In the genomic region with DNA sequence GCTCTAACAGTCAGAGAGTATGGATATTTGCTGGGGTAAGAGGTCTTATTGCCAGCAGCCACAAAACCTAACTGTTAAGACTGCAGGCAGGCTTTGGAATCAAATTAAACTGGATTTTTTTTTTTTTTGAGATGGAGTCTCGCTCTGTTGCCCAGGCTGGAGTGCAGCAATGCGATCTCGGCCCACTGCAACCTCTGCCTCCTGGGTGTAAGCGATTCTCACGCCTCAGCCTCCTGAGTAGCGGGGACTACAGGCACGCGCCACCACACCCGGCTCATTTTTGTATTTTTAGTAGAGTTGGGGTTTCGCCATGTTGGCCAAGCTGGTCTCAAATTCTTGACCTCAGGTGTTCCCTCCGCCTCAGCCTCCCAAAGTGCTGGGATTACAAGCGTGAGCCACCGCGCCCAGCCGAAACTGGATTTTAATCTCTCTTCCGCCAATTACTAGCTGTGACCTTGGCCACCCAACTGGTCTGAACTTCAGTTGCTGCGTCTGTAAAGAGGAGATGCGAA, we compare ENCODE assay signal across 8 cellular contexts. TPM values are rescaled to one million over a fixed set of nuclear protein-coding genes. Genes with fewer than 3 reads are reported as not detected.
DNase-seq lines count a peak whose midpoint lies in the region; ATAC-seq and TF ChIP-seq lines count a peak whose summit lies in the region.

No MANE protein-coding gene starts in this region.

- peaks cover 0 to 17% of the 10 kb centered on the region in 2 donors for H3K4me1 ChIP-seq in right atrium auricular region
- peaks cover 6 to 12% of the 10 kb centered on the region in 2 donors for H3K4me1 ChIP-seq in breast epithelium
- peaks cover 17% of the 10 kb centered on the region for H3K4me1 ChIP-seq in mucosa of descending colon (ENCODE audit: low read depth)

- H3K27ac ChIP-seq in right atrium auricular region, result peak overlapping the region in 1 of 2 donors; percentile 75
- H3K27ac ChIP-seq in breast epithelium, result peak overlapping the region; percentile 84 to 86

- POLR2A ChIA-PET in HEK293T (lab: Yijun Ruan, JAX), result interaction anchor here (1.0 to 2.6 kb wide), 11 partner anchors 8 to 181 kb away, joined by 3 to 57 read pairs (median 9); a partner anchor contains a TSS

- H3K4me3 ChIP-seq in right atrium auricular region, result peak overlapping the region; percentile 68 to 85
- peak overlapping the region; percentile 67 to 91 (median 88) for H3K4me3 ChIP-seq in breast epithelium
- no peak overlapping the region for H3K4me3 ChIP-seq in mucosa of descending colon

- no peak for TF ChIP-seq CTCF in right atrium auricular region (IDR thresholded peaks at IDR 0.05)
- TF ChIP-seq CTCF in breast epithelium (IDR thresholded peaks at IDR 0.05), result no peak
- no peak for TF ChIP-seq CTCF in mucosa of descending colon (IDR thresholded peaks at IDR 0.05)

- ATAC-seq in Right ventricle myocardium superior (ENCODE audit: poor library complexity), result no peak
- peak; percentile 7 for ATAC-seq in mucosa of descending colon
- ATAC-seq in HG03432 (IDR thresholded peaks at IDR 0.05; ENCODE audit: unreplicated experiment), result no peak

- TF ChIP-seq POLR2A in breast epithelium (IDR thresholded peaks at IDR 0.05), result no peak

- H3K9me3 ChIP-seq in right atrium auricular region, result no peaks in the 10 kb centered on the region
- no peaks in the 10 kb centered on the region for H3K9me3 ChIP-seq in breast epithelium
- no peaks in the 10 kb centered on the region for H3K9me3 ChIP-seq in mucosa of descending colon

- H3K36me3 ChIP-seq in right atrium auricular region, result peaks cover 32% of the 10 kb centered on the region
- H3K36me3 ChIP-seq in breast epithelium, result peaks cover 9% of the 10 kb centered on the region
- H3K36me3 ChIP-seq in mucosa of descending colon (ENCODE audit: low read depth), result peaks cover 12% of the 10 kb centered on the region

- CTCF ChIA-PET in HEK293T (lab: Yijun Ruan, JAX), result no interaction called here

- DNase-seq in right atrium auricular region (ENCODE audit: low spot score), result no peak
- no peak for DNase-seq in Right ventricle myocardium superior
- DNase-seq in breast epithelium (ENCODE audit: low spot score in 2 of 2), result no peak
- peak in 1 of 3 donors; percentile 34 for DNase-seq in mucosa of descending colon
- DNase-seq in HEK293T (ENCODE audit: extremely low spot score), result no peak
- DNase-seq in NCI-H748 treated with DMSO at 0.1 percent for 48 hours (lab: John Stamatoyannopoulos, UW), result no peak
- DNase-seq in stimulated activated CD4-positive, alpha-beta T cell treated with anti-CD3 and anti-CD28 coated beads, Interleukin-2, amount 100 ng/mL, for 48 hours, result no peak

- no peaks in the 10 kb centered on the region for H3K27me3 ChIP-seq in right atrium auricular region
- H3K27me3 ChIP-seq in breast epithelium, result no peaks in the 10 kb centered on the region

- intact Hi-C loops in Right ventricle myocardium superior (cut with DNase I), result no loop called here
- intact Hi-C loops in breast epithelium (cut with DNase I; ENCODE audit: low total_unique reads), result no loop called here
- intact Hi-C loops in mucosa of descending colon (cut with DNase I, micrococcal nuclease), result no loop called here

TF ChIP-seq in HEK293T, 16 proteins besides CTCF, POLR2A, EP300 and RAD21:
- TF ChIP-seq ELF4 (IDR thresholded peaks at IDR 0.05), result no peak
- no peak for TF ChIP-seq FOXA1 (IDR thresholded peaks at IDR 0.05)
- no peak for TF ChIP-seq LEF1 (IDR thresholded peaks at IDR 0.05; ENCODE audit: borderline replicate concordance)
- no peak for TF ChIP-seq SP1 (IDR thresholded peaks at IDR 0.05)
- no peak for TF ChIP-seq TARDBP (IDR thresholded peaks at IDR 0.05)
- TF ChIP-seq, protein P1, sequence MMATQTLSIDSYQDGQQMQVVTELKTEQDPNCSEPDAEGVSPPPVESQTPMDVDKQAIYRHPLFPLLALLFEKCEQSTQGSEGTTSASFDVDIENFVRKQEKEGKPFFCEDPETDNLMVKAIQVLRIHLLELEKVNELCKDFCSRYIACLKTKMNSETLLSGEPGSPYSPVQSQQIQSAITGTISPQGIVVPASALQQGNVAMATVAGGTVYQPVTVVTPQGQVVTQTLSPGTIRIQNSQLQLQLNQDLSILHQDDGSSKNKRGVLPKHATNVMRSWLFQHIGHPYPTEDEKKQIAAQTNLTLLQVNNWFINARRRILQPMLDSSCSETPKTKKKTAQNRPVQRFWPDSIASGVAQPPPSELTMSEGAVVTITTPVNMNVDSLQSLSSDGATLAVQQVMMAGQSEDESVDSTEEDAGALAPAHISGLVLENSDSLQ (IDR thresholded peaks at IDR 0.05), result no peak
- no peak for TF ChIP-seq SUZ12 (IDR thresholded peaks at IDR 0.05)
- TF ChIP-seq FOXK2 (IDR thresholded peaks at IDR 0.05), result no peak
- no peak for TF ChIP-seq CTBP1 (IDR thresholded peaks at IDR 0.05; ENCODE audit: borderline replicate concordance)
- TF ChIP-seq ARNT (IDR thresholded peaks at IDR 0.05), result no peak
- TF ChIP-seq BHLHE40 (IDR thresholded peaks at IDR 0.05; ENCODE audit: borderline replicate concordance), result no peak
- TF ChIP-seq NFRKB (IDR thresholded peaks at IDR 0.05), result no peak
- TF ChIP-seq HDGF (IDR thresholded peaks at IDR 0.05; ENCODE audit: borderline replicate concordance), result no peak
- TF ChIP-seq L3MBTL2 (conservative IDR thresholded peaks at IDR 0.05), result no peak
- no peak for TF ChIP-seq ZNF384 (IDR thresholded peaks at IDR 0.05)
- TF ChIP-seq FOXM1 (IDR thresholded peaks at IDR 0.05; ENCODE audit: borderline replicate concordance), result no peak

RNA-seq across cellular contexts. Expression of a gene that starts 0.9 kb away (rescaled TPM):
- total RNA-seq in right atrium auricular region (10 to 100 TPM; 51.8 to 61.3 TPM), Right ventricle myocardium superior (53.5 TPM), breast epithelium (10 to 100 TPM; 35.0 to 43.5 (median 36.7) TPM), mucosa of descending colon (10 to 100 TPM; 36.2 to 46.0 (median 41.8) TPM)

RNA-seq across cellular contexts. Expression of a gene that starts 1.0 kb away (rescaled TPM):
- under 1 TPM in 1 of 2 donors, not detected in 1; 0.59 TPM for total RNA-seq in right atrium auricular region
- total RNA-seq in Right ventricle myocardium superior, result 0.19 TPM
- under 1 TPM; 0.16 to 0.59 (median 0.33) TPM for total RNA-seq in breast epithelium
- under 1 TPM in 2 of 3 donors, not detected in 1; 0.14 to 0.36 TPM for total RNA-seq in mucosa of descending colon

RNA-seq across cellular contexts. Expression of a gene that starts 8.9 kb away (rescaled TPM):
- total RNA-seq in right atrium auricular region (1 to 10 TPM; 2.3 to 3.6 TPM), Right ventricle myocardium superior (4.8 TPM), breast epithelium (10 to 100 TPM in 1 of 3 donors, 1 to 10 TPM in 2; 3.0 to 10.2 (median 8.9) TPM), mucosa of descending colon (10 to 100 TPM; 38.2 to 85.5 (median 71.1) TPM)

RNA-seq across cellular contexts. Expression of a gene that starts 10.6 kb away (rescaled TPM):
- 10 to 100 TPM; 28.5 to 37.1 TPM for total RNA-seq in right atrium auricular region
- total RNA-seq in Right ventricle myocardium superior, result 24.2 TPM
- 100 to 1,000 TPM in 1 of 3 donors, 10 to 100 TPM in 2; 49.2 to 108 (median 54.9) TPM for total RNA-seq in breast epithelium
- total RNA-seq in mucosa of descending colon, result 10 to 100 TPM; 38.4 to 45.1 (median 38.5) TPM

RNA-seq across cellular contexts. Expression of a gene that starts 20.5 kb away (rescaled TPM):
- total RNA-seq in right atrium auricular region (1 to 10 TPM in 1 of 2 donors, not detected in 1; 2.7 TPM), Right ventricle myocardium superior (0.08 TPM), breast epithelium (1 to 10 TPM in 2 of 3 donors, under 1 TPM in 1; 0.48 to 5.3 (median 3.6) TPM), mucosa of descending colon (10 to 100 TPM in 1 of 3 donors, 1 to 10 TPM in 2; 2.0 to 11.6 (median 4.7) TPM)
